ENCODE assay signal across 24 cellular contexts in the genomic region with DNA sequence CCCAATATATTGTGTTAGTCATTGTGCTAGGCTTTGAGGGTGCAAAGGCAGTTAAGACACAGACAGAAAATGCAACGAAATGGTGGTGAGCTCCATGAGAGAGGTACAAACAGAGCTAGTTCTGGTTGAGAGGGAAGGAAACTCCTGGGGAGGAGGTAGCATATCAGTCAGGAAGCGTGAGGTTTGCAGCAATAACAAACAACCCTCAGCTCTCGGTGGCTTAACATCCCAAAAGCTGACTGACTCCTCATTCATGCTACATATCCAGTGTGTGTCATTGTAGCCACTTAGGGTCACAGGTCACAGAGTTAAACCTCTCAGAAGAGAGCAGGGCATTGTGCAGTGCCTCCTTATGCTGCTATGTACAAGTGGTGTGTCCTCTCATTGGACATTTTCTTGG. TPM values are rescaled to one million over a fixed set of nuclear protein-coding genes. Genes with fewer than 3 reads are reported as not detected.
"Had no signal": no experiment of that assay in that cellular context is flagged by ENCODE, and none has a peak within 500 bp of the region (broad histone marks: within the 10 kb centered on the region; RNA-seq: fewer than 3 reads in every experiment).

No MANE protein-coding gene starts in this region.

- H3K4me3 ChIP-seq: esophagus muscularis mucosa, gastrocnemius medialis, heart right ventricle, psoas muscle, spleen, stomach had no signal

- H3K4me3 Mint-ChIP-seq: natural killer cell treated with Interleukin-12 subunit alpha and Interleukin-12 subunit beta and Interleukin-15 and Interleukin-18, amount 100 ng/mL, for 72 hours had no signal

- H3K36me3 Mint-ChIP-seq: stimulated activated naive B cell treated with anti-CD40 and anti-IgM and Interleukin-4, amounts not matched to agents 10 μg/mL and 1 μg/mL and 100 μg/mL, for 72 hours had no signal

- DNase-seq: cortex of kidney; effector memory CD4-positive, alpha-beta T cell; gastrocnemius medialis; heart right ventricle; hypothalamus; islet precursor cell; mammary epithelial cell; psoas muscle; retina; spleen; stimulated activated CD4-positive, alpha-beta T cell treated with anti-CD3 and anti-CD28 coated beads, Interleukin-15, amount 100 ng/mL, for 24 hours; stimulated activated CD4-positive, alpha-beta T cell treated with anti-CD3 and anti-CD28 coated beads, Interleukin-1b, Interleukin-23, amount 100 ng/mL, for 48 hours; stimulated activated CD4-positive, alpha-beta T cell treated with anti-CD3 and anti-CD28 coated beads, Interleukin-4, amount 100 ng/mL, for 24 hours; stimulated activated naive B cell treated with anti-CD40 and anti-IgM and Interleukin-4, amounts not matched to agents 10 μg/mL and 1 μg/mL and 100 μg/mL, for 72 hours; stomach; substantia nigra; trophoblast cell had no signal

- H3K9me3 Mint-ChIP-seq: natural killer cell treated with Interleukin-12 subunit alpha and Interleukin-12 subunit beta and Interleukin-15 and Interleukin-18, amount 100 ng/mL, for 72 hours; stimulated activated naive B cell treated with anti-CD40 and anti-IgM and Interleukin-4, amounts not matched to agents 10 μg/mL and 1 μg/mL and 100 μg/mL, for 72 hours had no signal

- H3K27ac ChIP-seq: epithelial cell of prostate, esophagus muscularis mucosa, gastrocnemius medialis, heart right ventricle, neutrophil, psoas muscle, spleen, stomach had no signal

- H3K9me3 ChIP-seq: esophagus muscularis mucosa, gastrocnemius medialis, heart right ventricle, neutrophil, psoas muscle, spleen, stomach had no signal

- H3K36me3 ChIP-seq: esophagus muscularis mucosa, gastrocnemius medialis, heart right ventricle, neutrophil, spleen, stomach had no signal

- H3K4me1 ChIP-seq: psoas muscle had no signal

- H3K27ac Mint-ChIP-seq: natural killer cell treated with Interleukin-12 subunit alpha and Interleukin-12 subunit beta and Interleukin-15 and Interleukin-18, amount 100 ng/mL, for 72 hours; stimulated activated naive B cell treated with anti-CD40 and anti-IgM and Interleukin-4, amounts not matched to agents 10 μg/mL and 1 μg/mL and 100 μg/mL, for 72 hours had no signal

- ATAC-seq: gastrocnemius medialis; heart right ventricle; left lobe of liver; natural killer cell treated with Interleukin-12 subunit alpha and Interleukin-12 subunit beta and Interleukin-15 and Interleukin-18, amount 100 ng/mL, for 72 hours; psoas muscle; sciatic nerve; stimulated activated naive B cell treated with anti-CD40 and anti-IgM and Interleukin-4, amounts not matched to agents 10 μg/mL and 1 μg/mL and 100 μg/mL, for 72 hours had no signal

RNA-seq across cellular contexts. Expression of gene ST14, which starts 1.7 kb away (rescaled TPM):
- total RNA-seq: myocyte had no signal
